In the genomic region with DNA sequence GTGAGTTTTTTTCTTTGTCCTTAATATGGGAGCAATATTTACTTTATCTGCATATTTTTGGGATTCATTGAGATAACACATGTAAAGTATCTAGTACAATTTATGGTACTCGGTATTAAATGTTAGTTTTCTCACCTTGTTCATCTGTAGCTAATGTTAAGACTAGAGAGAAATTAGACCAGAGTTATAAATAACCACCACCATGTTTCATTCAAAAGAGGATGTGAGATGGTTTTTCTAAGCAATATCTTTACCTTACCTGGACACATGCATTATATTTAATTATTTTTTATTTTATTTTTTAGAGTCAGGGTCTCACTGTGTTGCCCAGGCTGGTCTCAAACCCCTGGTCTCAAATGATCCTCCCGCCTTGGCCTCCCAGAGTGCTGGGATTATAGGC, we compare ENCODE assay signal across 25 cellular contexts. TPM values are rescaled to one million over a fixed set of nuclear protein-coding genes. Genes with fewer than 3 reads are reported as not detected.
A peak's percentile ranks its signal among the peaks of the same experiment; 100 is the strongest.
DNase-seq lines count a peak whose midpoint lies in the region; ATAC-seq and TF ChIP-seq lines count a peak whose summit lies in the region.
"Had no signal": no experiment of that assay in that cellular context is flagged by ENCODE, and none has a peak within 500 bp of the region (broad histone marks: within the 10 kb centered on the region; RNA-seq: fewer than 3 reads in every experiment).

No MANE protein-coding gene starts in this region.

- H3K4me1 ChIP-seq in psoas muscle: peaks cover 14% of the 10 kb centered on the region
- H3K4me1 ChIP-seq in mucosa of descending colon (ENCODE audit: low read depth): no peaks in the 10 kb centered on the region
- H3K4me1 ChIP-seq: right lobe of liver had no signal

- H3K4me3 ChIP-seq in psoas muscle: no peak overlapping the region
- no peak overlapping the region for H3K4me3 ChIP-seq in mucosa of descending colon
- H3K4me3 ChIP-seq: ovary, right lobe of liver, stomach, tibial nerve had no signal

- H3K9me3 ChIP-seq in psoas muscle (no peaks in the 10 kb centered on the region), mucosa of descending colon (no peaks in the 10 kb centered on the region)
- H3K9me3 ChIP-seq: ovary, right lobe of liver, stomach, tibial nerve had no signal

- ATAC-seq in GM18867 (IDR thresholded peaks at IDR 0.05; ENCODE audit: unreplicated experiment) (peak; percentile 58), GM21576 (IDR thresholded peaks at IDR 0.05; ENCODE audit: unreplicated experiment) (peak; percentile 48), HG03135 (IDR thresholded peaks at IDR 0.05; ENCODE audit: unreplicated experiment) (peak; percentile 42), psoas muscle (no peak), mucosa of descending colon (no peak)
- ATAC-seq: esophagus mucosa; natural killer cell treated with Interleukin-12 subunit alpha and Interleukin-12 subunit beta and Interleukin-15 and Interleukin-18, amount 100 ng/mL, for 72 hours had no signal

- DNase-seq in psoas muscle (no peak), mucosa of descending colon (no peak), EL (no peak), NCI-H1105 treated with DMSO at 0.1 percent for 48 hours (lab: John Stamatoyannopoulos, UW) (no peak)
- DNase-seq: activated CD4-positive, alpha-beta T cell treated with anti-CD3 and anti-CD28 coated beads, Interleukin-2, amount 50 U/mL, for 1 hour; activated naive CD8-positive, alpha-beta T cell treated with anti-CD3 and anti-CD28 coated beads, Interleukin-2, amount 10 ng/mL, durations not matched to agents 7 days and 5 days; AML-193; CD8-positive, alpha-beta memory T cell; effector CD8-positive, alpha-beta T cell; foreskin melanocyte; islet precursor cell; KG1; midbrain; MV-4-11; NCI-H1694 treated with DMSO at 0.1 percent for 48 hours; ovary; right lobe of liver; stomach; WERI-Rb-1 had no signal

- H3K27ac ChIP-seq in psoas muscle: peak overlapping the region; percentile 46
- H3K27ac ChIP-seq: ovary, right lobe of liver, stomach, WERI-Rb-1 had no signal

- intact Hi-C loops in psoas muscle (cut with DNase I) (no loop called here), mucosa of descending colon (cut with DNase I, micrococcal nuclease) (no loop called here)

- no peaks in the 10 kb centered on the region for H3K36me3 ChIP-seq in psoas muscle (ENCODE audit: insufficient read depth in 1 of 2, low read depth in 1 of 2)
- no peaks in the 10 kb centered on the region for H3K36me3 ChIP-seq in mucosa of descending colon (ENCODE audit: low read depth)
- H3K36me3 ChIP-seq: ovary, WERI-Rb-1 had no signal

- WGBS in psoas muscle, 3 donors: 85 to 97% (median 90%) methylated on average over 2 of the region's 2 CpGs

- no peaks in the 10 kb centered on the region for H3K27me3 ChIP-seq in psoas muscle (ENCODE audit: insufficient read depth in 3 of 3, low read length in 2 of 3)
- H3K27me3 ChIP-seq: ovary, right lobe of liver, stomach, tibial nerve had no signal

- no peak for TF ChIP-seq CTCF in psoas muscle (IDR thresholded peaks at IDR 0.05)
- no peak for TF ChIP-seq CTCF in mucosa of descending colon (IDR thresholded peaks at IDR 0.05)

RNA-seq across cellular contexts. Expression of gene ARHGAP42, which starts 18.4 kb away (rescaled TPM):
- total RNA-seq in psoas muscle (10 to 100 TPM in 3 of 4 donors, 1 to 10 TPM in 1; 4.8 to 12.3 (median 11.5) TPM), mucosa of descending colon (10 to 100 TPM; 17.6 to 38.9 (median 18.8) TPM)
- 1 to 10 TPM; 3.8 to 7.2 (median 4.2) TPM for polyA plus RNA-seq in psoas muscle
- total RNA-seq: activated naive CD8-positive, alpha-beta T cell treated with anti-CD3 and anti-CD28 coated beads, Interleukin-2, amount 10 ng/mL, durations not matched to agents 7 days and 5 days had no signal

Comparison
In these comparisons a context has a peak if more than half of its experiments do, and no peak if none do; other contexts are left out.
1. ATAC-seq: peak in GM18867 (single experiment), GM21576 (single experiment) and HG03135 (single experiment); none in psoas muscle (0 of 4) and mucosa of descending colon (single experiment).